Comparison of ENCODE assay signal across 12 cellular contexts in genomic region chr3:170033489-170033888, GRCh38. TPM values are rescaled to one million over a fixed set of nuclear protein-coding genes. Genes with fewer than 3 reads are reported as not detected.
DNase-seq lines count a peak whose midpoint lies in the region; ATAC-seq and TF ChIP-seq lines count a peak whose summit lies in the region.
"Had no signal": no experiment of that assay in that cellular context is flagged by ENCODE, and none has a peak within 500 bp of the region (broad histone marks: within the 10 kb centered on the region; RNA-seq: fewer than 3 reads in every experiment).

No MANE protein-coding gene starts in this region.

- H3K4me1 Mint-ChIP-seq in natural killer cell (peaks cover 16 to 21% of the 10 kb centered on the region in 2 donors), WTC11 (peaks cover 6% of the 10 kb centered on the region; the same call in 1 of the 2 replicates)
- peaks cover 12% of the 10 kb centered on the region in 2 donors for H3K4me1 Mint-ChIP-seq in natural killer cell treated with Interleukin-12 subunit alpha and Interleukin-12 subunit beta and Interleukin-15 and Interleukin-18, amount 100 ng/mL, for 72 hours (ENCODE audit: low read depth in 2 of 2)
- peaks cover 21% of the 10 kb centered on the region for H3K4me1 Mint-ChIP-seq in activated naive CD8-positive, alpha-beta T cell treated with anti-CD3 and anti-CD28 coated beads, Interleukin-2, amount 10 ng/mL, durations not matched to agents 7 days and 5 days
- H3K4me1 Mint-ChIP-seq in stimulated activated naive CD8-positive, alpha-beta T cell treated with anti-CD3 and anti-CD28 coated beads, Interleukin-15, amount 100 ng/mL, for 72 hours, result peaks cover 35% of the 10 kb centered on the region

- ATAC-seq in natural killer cell, result peak; percentile 10 to 44 (median 42)
- no peak for ATAC-seq in natural killer cell treated with Interleukin-12 subunit alpha and Interleukin-12 subunit beta and Interleukin-15 and Interleukin-18, amount 100 ng/mL, for 72 hours
- no peak for ATAC-seq in WTC11
- ATAC-seq in activated naive CD8-positive, alpha-beta T cell treated with anti-CD3 and anti-CD28 coated beads, Interleukin-2, amount 10 ng/mL, durations not matched to agents 7 days and 5 days (ENCODE audit: low read depth), result peak; percentile 79
- peak; percentile 63 for ATAC-seq in stimulated activated naive CD8-positive, alpha-beta T cell treated with anti-CD3 and anti-CD28 coated beads, Interleukin-15, amount 100 ng/mL, for 72 hours
- no peak for ATAC-seq in GM18858 (IDR thresholded peaks at IDR 0.05; ENCODE audit: unreplicated experiment)

- H3K4me3 Mint-ChIP-seq in natural killer cell (peak overlapping the region; percentile 37), WTC11 (no peak overlapping the region)
- H3K4me3 Mint-ChIP-seq in natural killer cell treated with Interleukin-12 subunit alpha and Interleukin-12 subunit beta and Interleukin-15 and Interleukin-18, amount 100 ng/mL, for 72 hours, result no peak overlapping the region
- peak overlapping the region; percentile 49 for H3K4me3 Mint-ChIP-seq in activated naive CD8-positive, alpha-beta T cell treated with anti-CD3 and anti-CD28 coated beads, Interleukin-2, amount 10 ng/mL, durations not matched to agents 7 days and 5 days
- peak overlapping the region; percentile 54 to 61 for H3K4me3 Mint-ChIP-seq in stimulated activated naive CD8-positive, alpha-beta T cell treated with anti-CD3 and anti-CD28 coated beads, Interleukin-15, amount 100 ng/mL, for 72 hours

- no peak for TF ChIP-seq CTCF in natural killer cell (IDR thresholded peaks at IDR 0.05)
- no peak for TF ChIP-seq CTCF in WTC11 (IDR thresholded peaks at IDR 0.05)
- no peak for TF ChIP-seq CTCF in GM10266 (IDR thresholded peaks at IDR 0.05; ENCODE audit: control insufficient read depth, insufficient read depth, low read depth, missing control alignments)

- H3K9me3 Mint-ChIP-seq in natural killer cell, result no peaks in the 10 kb centered on the region
- H3K9me3 Mint-ChIP-seq in natural killer cell treated with Interleukin-12 subunit alpha and Interleukin-12 subunit beta and Interleukin-15 and Interleukin-18, amount 100 ng/mL, for 72 hours, result no peaks in the 10 kb centered on the region
- H3K9me3 Mint-ChIP-seq in WTC11, result no peaks in the 10 kb centered on the region
- peaks cover 7% of the 10 kb centered on the region for H3K9me3 Mint-ChIP-seq in activated naive CD8-positive, alpha-beta T cell treated with anti-CD3 and anti-CD28 coated beads, Interleukin-2, amount 10 ng/mL, durations not matched to agents 7 days and 5 days
- peaks cover 0 to 4% of the 10 kb centered on the region in 2 donors for H3K9me3 Mint-ChIP-seq in stimulated activated naive CD8-positive, alpha-beta T cell treated with anti-CD3 and anti-CD28 coated beads, Interleukin-15, amount 100 ng/mL, for 72 hours

- CTCF ChIA-PET in WTC11 (lab: Charles Lee), result interaction anchor here (1.2 kb wide), 1 partner anchor 13 kb away, joined by 3 read pairs; no protein-coding TSS in a partner anchor

- intact Hi-C loops in natural killer cell (cut with micrococcal nuclease), result no loop called here

- H3K27ac Mint-ChIP-seq in natural killer cell (peak overlapping the region; percentile 25 to 52), WTC11 (no peak overlapping the region)
- no peak overlapping the region for H3K27ac Mint-ChIP-seq in natural killer cell treated with Interleukin-12 subunit alpha and Interleukin-12 subunit beta and Interleukin-15 and Interleukin-18, amount 100 ng/mL, for 72 hours
- H3K27ac Mint-ChIP-seq in activated naive CD8-positive, alpha-beta T cell treated with anti-CD3 and anti-CD28 coated beads, Interleukin-2, amount 10 ng/mL, durations not matched to agents 7 days and 5 days, result peak overlapping the region; percentile 67
- H3K27ac Mint-ChIP-seq in stimulated activated naive CD8-positive, alpha-beta T cell treated with anti-CD3 and anti-CD28 coated beads, Interleukin-15, amount 100 ng/mL, for 72 hours, result peak overlapping the region; percentile 46 to 71

- POLR2A ChIA-PET in WTC11 (lab: Charles Lee), result no interaction called here
- POLR2A ChIA-PET in activated naive CD8-positive, alpha-beta T cell treated with anti-CD3 and anti-CD28 coated beads, Interleukin-2, amount 10 ng/mL, durations not matched to agents 7 days and 5 days (lab: Charles Lee), result interaction anchor here (1.1 to 1.7 kb wide), 6 partner anchors 29 to 269 kb away, joined by 3 to 5 read pairs (median 4); partner anchors contain the start of gene SEC62

- H3K27me3 Mint-ChIP-seq in natural killer cell (ENCODE audit: low read depth in 2 of 2), result no peaks in the 10 kb centered on the region
- H3K27me3 Mint-ChIP-seq in natural killer cell treated with Interleukin-12 subunit alpha and Interleukin-12 subunit beta and Interleukin-15 and Interleukin-18, amount 100 ng/mL, for 72 hours, result peaks cover 0 to 9% of the 10 kb centered on the region in 2 donors
- no peaks in the 10 kb centered on the region for H3K27me3 Mint-ChIP-seq in WTC11 (ENCODE audit: low read depth)
- H3K27me3 Mint-ChIP-seq in activated naive CD8-positive, alpha-beta T cell treated with anti-CD3 and anti-CD28 coated beads, Interleukin-2, amount 10 ng/mL, durations not matched to agents 7 days and 5 days, result no peaks in the 10 kb centered on the region
- H3K27me3 Mint-ChIP-seq in stimulated activated naive CD8-positive, alpha-beta T cell treated with anti-CD3 and anti-CD28 coated beads, Interleukin-15, amount 100 ng/mL, for 72 hours, result no peaks in the 10 kb centered on the region

- no peaks in the 10 kb centered on the region for H3K36me3 Mint-ChIP-seq in natural killer cell
- no peaks in the 10 kb centered on the region for H3K36me3 Mint-ChIP-seq in natural killer cell treated with Interleukin-12 subunit alpha and Interleukin-12 subunit beta and Interleukin-15 and Interleukin-18, amount 100 ng/mL, for 72 hours
- H3K36me3 Mint-ChIP-seq in WTC11, result no peaks in the 10 kb centered on the region
- peaks cover 5% of the 10 kb centered on the region for H3K36me3 Mint-ChIP-seq in activated naive CD8-positive, alpha-beta T cell treated with anti-CD3 and anti-CD28 coated beads, Interleukin-2, amount 10 ng/mL, durations not matched to agents 7 days and 5 days

- no peak for DNase-seq in natural killer cell
- DNase-seq in natural killer cell treated with Interleukin-12 subunit alpha and Interleukin-12 subunit beta and Interleukin-15 and Interleukin-18, amount 100 ng/mL, for 72 hours (ENCODE audit: low spot score), result no peak
- DNase-seq in WTC11 (ENCODE audit: low spot score), result no peak
- peak; percentile 65 for DNase-seq in activated naive CD8-positive, alpha-beta T cell treated with anti-CD3 and anti-CD28 coated beads, Interleukin-2, amount 10 ng/mL, durations not matched to agents 7 days and 5 days
- DNase-seq in stimulated activated naive CD8-positive, alpha-beta T cell treated with anti-CD3 and anti-CD28 coated beads, Interleukin-15, amount 100 ng/mL, for 72 hours, result peak; percentile 34 to 55
- DNase-seq in GM10266 (ENCODE audit: extremely low spot score), result no peak
- DNase-seq in NCI-H524 treated with DMSO at 0.1 percent for 48 hours (lab: John Stamatoyannopoulos, UW), result no peak
- DNase-seq: glutamatergic neuron, midbrain, NCI-H1694 treated with DMSO at 0.1 percent for 48 hours, uterus had no signal

TF ChIP-seq in WTC11, 78 proteins besides CTCF, POLR2A, EP300 and RAD21:
- no peak for TF ChIP-seq ZNF671 (CRISPR knock-in tag; IDR thresholded peaks at IDR 0.05)
- peak; percentile 80 for TF ChIP-seq USF2 (CRISPR knock-in tag; IDR thresholded peaks at IDR 0.05)
- TF ChIP-seq NFYB (CRISPR knock-in tag; conservative IDR thresholded peaks at IDR 0.05; ENCODE audit: low read depth), result peak; percentile 77

RNA-seq across cellular contexts. Expression of gene GPR160, which starts 4.3 kb away (rescaled TPM):
- total RNA-seq in natural killer cell, result 1 to 10 TPM; 1.8 to 5.5 (median 3.8) TPM
- total RNA-seq in natural killer cell treated with Interleukin-12 subunit alpha and Interleukin-12 subunit beta and Interleukin-15 and Interleukin-18, amount 100 ng/mL, for 72 hours, result 10 to 100 TPM; 12.1 to 12.4 TPM
- total RNA-seq in WTC11 (2021), result 28.9 to 33.3 TPM (median 32.2 TPM) in 3 replicates
- total RNA-seq in activated naive CD8-positive, alpha-beta T cell treated with anti-CD3 and anti-CD28 coated beads, Interleukin-2, amount 10 ng/mL, durations not matched to agents 7 days and 5 days, result 10 to 100 TPM in 1 of 2 experiments, 1 to 10 TPM in 1; 9.7 to 10.5 TPM

Comparison
In these comparisons a context has a peak if more than half of its experiments do, and no peak if none do; other contexts are left out.
1. ATAC-seq: peak in natural killer cell (3 of 3), activated naive CD8-positive, alpha-beta T cell treated with anti-CD3 and anti-CD28 coated beads, Interleukin-2, amount 10 ng/mL, durations not matched to agents 7 days and 5 days (single experiment) and stimulated activated naive CD8-positive, alpha-beta T cell treated with anti-CD3 and anti-CD28 coated beads, Interleukin-15, amount 100 ng/mL, for 72 hours (single experiment); none in natural killer cell treated with Interleukin-12 subunit alpha and Interleukin-12 subunit beta and Interleukin-15 and Interleukin-18, amount 100 ng/mL, for 72 hours (0 of 2), WTC11 (single experiment) and GM18858 (single experiment).
2. H3K27ac Mint-ChIP-seq: peak in natural killer cell (2 of 2), activated naive CD8-positive, alpha-beta T cell treated with anti-CD3 and anti-CD28 coated beads, Interleukin-2, amount 10 ng/mL, durations not matched to agents 7 days and 5 days (single experiment) and stimulated activated naive CD8-positive, alpha-beta T cell treated with anti-CD3 and anti-CD28 coated beads, Interleukin-15, amount 100 ng/mL, for 72 hours (2 of 2); none in natural killer cell treated with Interleukin-12 subunit alpha and Interleukin-12 subunit beta and Interleukin-15 and Interleukin-18, amount 100 ng/mL, for 72 hours (0 of 2) and WTC11 (single experiment).
3. H3K4me3 Mint-ChIP-seq: peak in natural killer cell (single experiment), activated naive CD8-positive, alpha-beta T cell treated with anti-CD3 and anti-CD28 coated beads, Interleukin-2, amount 10 ng/mL, durations not matched to agents 7 days and 5 days (single experiment) and stimulated activated naive CD8-positive, alpha-beta T cell treated with anti-CD3 and anti-CD28 coated beads, Interleukin-15, amount 100 ng/mL, for 72 hours (2 of 2); none in natural killer cell treated with Interleukin-12 subunit alpha and Interleukin-12 subunit beta and Interleukin-15 and Interleukin-18, amount 100 ng/mL, for 72 hours (single experiment) and WTC11 (single experiment).
4. DNase-seq: peak in activated naive CD8-positive, alpha-beta T cell treated with anti-CD3 and anti-CD28 coated beads, Interleukin-2, amount 10 ng/mL, durations not matched to agents 7 days and 5 days (single experiment) and stimulated activated naive CD8-positive, alpha-beta T cell treated with anti-CD3 and anti-CD28 coated beads, Interleukin-15, amount 100 ng/mL, for 72 hours (2 of 2); none in natural killer cell (single experiment), natural killer cell treated with Interleukin-12 subunit alpha and Interleukin-12 subunit beta and Interleukin-15 and Interleukin-18, amount 100 ng/mL, for 72 hours (single experiment), WTC11 (single experiment), GM10266 (single experiment) and NCI-H524 treated with DMSO at 0.1 percent for 48 hours (single experiment).